ENCODE assay signal across 8 cellular contexts in genomic region chr1:117654485-117655219, GRCh38. TPM values are rescaled to one million over a fixed set of nuclear protein-coding genes. Genes with fewer than 3 reads are reported as not detected.
A peak's percentile ranks its signal among the peaks of the same experiment; 100 is the strongest.
DNase-seq lines count a peak whose midpoint lies in the region; ATAC-seq and TF ChIP-seq lines count a peak whose summit lies in the region.

No MANE protein-coding gene starts in this region.

- H3K27ac ChIP-seq in Panc1 (ENCODE audit: low read length) (peak overlapping the region; percentile 93), smooth muscle cell (ENCODE audit: low read depth) (no peak overlapping the region)

- 73% methylated on average over 6 of the region's 6 CpGs for WGBS in smooth muscle cell (ENCODE audit: low lambda C conversion rate)

- H3K27me3 ChIP-seq in Panc1 (ENCODE audit: control insufficient read depth, insufficient read depth, low read length) (no peaks in the 10 kb centered on the region), smooth muscle cell (ENCODE audit: low read depth) (no peaks in the 10 kb centered on the region)

- peaks cover 4% of the 10 kb centered on the region for H3F3A ChIP-seq in smooth muscle cell (ENCODE audit: low read depth)

- no peaks in the 10 kb centered on the region for H3K9me3 Mint-ChIP-seq in activated CD8-positive, alpha-beta memory T cell treated with anti-CD3 and anti-CD28 coated beads, Interleukin-2, amount 10 ng/mL, durations not matched to agents 7 days and 5 days (ENCODE audit: low read depth)
- H3K9me3 Mint-ChIP-seq in natural killer cell: no peaks in the 10 kb centered on the region

- intact Hi-C loops in Panc1 (cut with micrococcal nuclease; ENCODE audit: unreplicated experiment) (no loop called here), natural killer cell (cut with micrococcal nuclease) (loop anchor here (10.0 kb wide), 1 partner anchor 1150 kb away; no protein-coding TSS in a partner anchor)

- peaks cover 48% of the 10 kb centered on the region for H3K4me1 ChIP-seq in Panc1 (ENCODE audit: control insufficient read depth, insufficient read depth, low read length)
- H3K4me1 ChIP-seq in smooth muscle cell (ENCODE audit: low read depth): no peaks in the 10 kb centered on the region

- H3K27ac Mint-ChIP-seq in activated CD8-positive, alpha-beta memory T cell treated with anti-CD3 and anti-CD28 coated beads, Interleukin-2, amount 10 ng/mL, durations not matched to agents 7 days and 5 days: peak overlapping the region; percentile 95
- H3K27ac Mint-ChIP-seq in natural killer cell: peak overlapping the region; percentile 90 to 91

- TF ChIP-seq CTCF in Panc1 (IDR thresholded peaks at IDR 0.05): no peak
- no peak for TF ChIP-seq CTCF in natural killer cell (IDR thresholded peaks at IDR 0.05)
- TF ChIP-seq CTCF in smooth muscle cell (IDR thresholded peaks at IDR 0.05; ENCODE audit: borderline replicate concordance, insufficient read depth, poor library complexity, severe bottlenecking): no peak

- no peak for DNase-seq in activated CD8-positive, alpha-beta memory T cell treated with anti-CD3 and anti-CD28 coated beads, Interleukin-2, amount 10 ng/mL, durations not matched to agents 7 days and 5 days
- DNase-seq in activated CD8-positive, alpha-beta memory T cell treated with anti-CD3 and anti-CD28 coated beads, Interleukin-2, amount 50 U/mL, for 4 hours: no peak
- DNase-seq in Panc1 (ENCODE audit: low read depth, low spot score) (no peak), natural killer cell (no peak), epidermal melanocyte (ENCODE audit: insufficient read length, low spot score) (no peak), smooth muscle cell (lab: John Stamatoyannopoulos, UW; ENCODE audit: unreplicated experiment) (no peak), HCEC 1CT (no peak)

- H3K9me3 ChIP-seq in Panc1 (ENCODE audit: control insufficient read depth, insufficient read depth, low read depth, low read length) (no peaks in the 10 kb centered on the region), smooth muscle cell (replicated peaks; ENCODE audit: low read depth) (no peaks in the 10 kb centered on the region)

- no peaks in the 10 kb centered on the region for H4K20me1 ChIP-seq in smooth muscle cell (ENCODE audit: low read depth)

- H3K4me1 Mint-ChIP-seq in activated CD8-positive, alpha-beta memory T cell treated with anti-CD3 and anti-CD28 coated beads, Interleukin-2, amount 10 ng/mL, durations not matched to agents 7 days and 5 days: peaks cover 88% of the 10 kb centered on the region
- H3K4me1 Mint-ChIP-seq in natural killer cell: peaks cover 84 to 85% of the 10 kb centered on the region in 2 donors

- H3K9ac ChIP-seq in smooth muscle cell (ENCODE audit: low read depth): no peak overlapping the region

- H3K4me3 Mint-ChIP-seq in activated CD8-positive, alpha-beta memory T cell treated with anti-CD3 and anti-CD28 coated beads, Interleukin-2, amount 10 ng/mL, durations not matched to agents 7 days and 5 days: peak overlapping the region; percentile 22
- peak overlapping the region; percentile 80 for H3K4me3 Mint-ChIP-seq in natural killer cell

- H3K4me2 ChIP-seq in smooth muscle cell: no peak overlapping the region

- no peaks in the 10 kb centered on the region for H3K27me3 Mint-ChIP-seq in activated CD8-positive, alpha-beta memory T cell treated with anti-CD3 and anti-CD28 coated beads, Interleukin-2, amount 10 ng/mL, durations not matched to agents 7 days and 5 days
- peaks cover 12 to 19% of the 10 kb centered on the region in 2 donors for H3K27me3 Mint-ChIP-seq in natural killer cell (ENCODE audit: low read depth in 2 of 2)

- peak overlapping the region in 1 of 2 experiments; percentile 9; a peak in 1 of 4 replicates for H3K4me3 ChIP-seq in Panc1 (ENCODE audit: low read depth in 2 of 2, low read length in 2 of 2)
- H3K4me3 ChIP-seq in smooth muscle cell: no peak overlapping the region

- H3K36me3 ChIP-seq in Panc1 (ENCODE audit: control insufficient read depth, insufficient read depth, low read length): no peaks in the 10 kb centered on the region
- no peaks in the 10 kb centered on the region for H3K36me3 ChIP-seq in smooth muscle cell (ENCODE audit: low read depth)

- H2AFZ ChIP-seq in smooth muscle cell (ENCODE audit: low read depth): no peak overlapping the region

- no TSS peak for BruUV-seq in Panc1 (replicated peaks; lab: Mats Ljungman, UMichigan)

- ATAC-seq in activated CD8-positive, alpha-beta memory T cell treated with anti-CD3 and anti-CD28 coated beads, Interleukin-2, amount 10 ng/mL, durations not matched to agents 7 days and 5 days: peak; percentile 10
- ATAC-seq in HG02938 (IDR thresholded peaks at IDR 0.05; ENCODE audit: unreplicated experiment) (peak; percentile 90), Panc1 (peak; percentile 59), natural killer cell (peak in 1 of 3 donors; percentile 19)

- H3K79me2 ChIP-seq in smooth muscle cell (ENCODE audit: low read depth): no peaks in the 10 kb centered on the region

- H3K36me3 Mint-ChIP-seq in activated CD8-positive, alpha-beta memory T cell treated with anti-CD3 and anti-CD28 coated beads, Interleukin-2, amount 10 ng/mL, durations not matched to agents 7 days and 5 days: peaks cover 1% of the 10 kb centered on the region
- no peaks in the 10 kb centered on the region for H3K36me3 Mint-ChIP-seq in natural killer cell

- CTCF ChIA-PET in activated CD8-positive, alpha-beta memory T cell treated with anti-CD3 and anti-CD28 coated beads, Interleukin-2, amount 10 ng/mL, durations not matched to agents 7 days and 5 days (lab: Charles Lee): interaction anchor here (0.9 to 7.3 kb wide), 12 partner anchors 8 to 120 kb away, joined by 3 to 56 read pairs (median 6); partner anchors contain the start of gene TENT5C
- CTCF ChIA-PET in Panc1 (lab: Charles Lee): no interaction called here

- in situ Hi-C loops in Panc1 (cut with HindIII; ENCODE audit: low pct_unique_long_range_greater_than_20kb, low sequenced_read_pairs): no loop called here

- POLR2A ChIA-PET in Panc1 (lab: Charles Lee): no interaction called here

RNA-seq across cellular contexts. Expression of gene TENT5C, which starts 48.8 kb away (rescaled TPM):
- total RNA-seq in activated CD8-positive, alpha-beta memory T cell treated with anti-CD3 and anti-CD28 coated beads, Interleukin-2, amount 10 ng/mL, durations not matched to agents 7 days and 5 days: 10 to 100 TPM; 41.6 to 50.3 TPM
- 8.9 TPM for total RNA-seq in Panc1 (2021; ENCODE audit: unreplicated experiment)
- 2.9 TPM for polyA plus RNA-seq in Panc1 (2012; ENCODE audit: insufficient read length)
- total RNA-seq in natural killer cell: 100 to 1,000 TPM in 1 of 3 donors, 10 to 100 TPM in 2; 80.6 to 109 (median 90.9) TPM
- 5.3 and 7.8 TPM in 2 replicates for total RNA-seq in smooth muscle cell
- 2.7 and 5.7 TPM in 2 replicates for polyA plus RNA-seq in smooth muscle cell
